ENCODE assay signal across 8 cellular contexts in the genomic region with DNA sequence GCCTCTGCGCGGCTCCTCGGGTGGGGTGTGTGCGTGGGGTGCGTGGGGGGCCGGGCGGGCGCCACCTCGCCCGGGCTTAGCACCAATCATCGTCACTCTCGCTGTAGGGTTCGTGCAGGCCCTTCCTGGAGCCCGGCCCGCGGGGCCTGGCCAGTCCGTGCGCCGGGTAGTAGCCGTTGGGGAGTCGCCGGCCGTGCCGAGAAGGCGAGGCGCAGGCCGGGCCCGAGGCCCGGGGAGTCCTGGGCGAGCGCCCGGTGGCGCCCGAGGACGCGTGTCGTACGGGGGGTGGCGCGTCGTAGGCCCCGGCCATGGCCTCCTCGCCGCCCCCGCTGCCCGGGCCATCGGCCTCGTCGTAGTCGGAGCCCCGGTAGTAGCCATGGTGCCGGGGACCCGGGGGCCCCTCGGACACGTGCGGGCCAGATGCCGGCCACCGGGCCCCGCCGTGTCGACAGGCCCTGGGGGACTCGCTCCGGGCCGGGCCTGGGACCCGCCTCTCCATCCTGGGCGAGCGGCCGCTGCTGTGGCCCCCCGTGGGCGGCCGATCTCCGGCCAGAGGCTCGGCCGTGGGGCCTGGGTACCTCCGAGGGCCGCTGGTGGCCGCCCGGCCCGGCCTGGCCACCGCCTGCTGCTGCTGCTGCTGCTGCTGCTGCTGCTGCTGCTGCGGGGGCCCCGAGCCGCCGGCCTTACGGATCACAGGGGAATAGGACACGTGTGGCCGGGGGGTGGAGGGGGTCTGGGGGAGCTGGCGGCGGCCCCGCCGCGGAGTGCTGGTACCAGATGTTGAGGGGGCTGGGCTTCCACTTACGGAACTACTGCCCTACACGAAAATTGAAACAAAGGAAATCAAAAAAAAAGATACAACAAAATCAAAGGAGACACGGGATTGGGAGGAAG. TPM values are rescaled to one million over a fixed set of nuclear protein-coding genes. Genes with fewer than 3 reads are reported as not detected.
A peak's percentile ranks its signal among the peaks of the same experiment; 100 is the strongest.
DNase-seq lines count a peak whose midpoint lies in the region; ATAC-seq and TF ChIP-seq lines count a peak whose summit lies in the region.

No MANE protein-coding gene starts in this region.

- peak overlapping the region; percentile 64 for H3K4me2 ChIP-seq in fibroblast of lung (ENCODE audit: extremely low read depth, insufficient read depth, low read length)

- H3K4me1 ChIP-seq in RWPE2 (ENCODE audit: insufficient read depth, poor library complexity, severe bottlenecking) (no peaks in the 10 kb centered on the region), fibroblast of lung (ENCODE audit: control insufficient read depth, extremely low read depth, insufficient read depth, low read length) (no peaks in the 10 kb centered on the region), gastrocnemius medialis (no peaks in the 10 kb centered on the region)

- CTCF ChIA-PET in HEK293T (lab: Yijun Ruan, JAX), result no interaction called here

- no peak for TF ChIP-seq CTCF in GM12865 (IDR thresholded peaks at IDR 0.05; ENCODE audit: insufficient read depth, low read depth, low read length, missing control alignments)
- no peak for TF ChIP-seq CTCF in RWPE2 (IDR thresholded peaks at IDR 0.05; ENCODE audit: poor library complexity, severe bottlenecking)
- TF ChIP-seq CTCF in fibroblast of lung (conservative IDR thresholded peaks at IDR 0.05 in 1 of 2, IDR thresholded peaks at IDR 0.05 in 1 of 2; ENCODE audit: low read depth in 1 of 2, low read length in 2 of 2), result no peak
- no peak for TF ChIP-seq CTCF in gastrocnemius medialis (IDR thresholded peaks at IDR 0.05 in 4 of 5, conservative IDR thresholded peaks at IDR 0.05 in 1 of 5)

- no peak for TF ChIP-seq POLR2A in gastrocnemius medialis (IDR thresholded peaks at IDR 0.05)

- intact Hi-C loops in gastrocnemius medialis (cut with DNase I; ENCODE audit: low total_unique reads), result loop anchor here (5.0 kb wide), 1 partner anchor 55 kb away; a partner anchor contains a TSS

- H3K4me3 ChIP-seq in GM12865 (ENCODE audit: low read depth, low read length) (peak overlapping the region; percentile 56), RWPE2 (ENCODE audit: severe bottlenecking) (peak overlapping the region; percentile 21), fibroblast of lung (replicated peaks in 1 of 4; ENCODE audit: control extremely low read depth in 1 of 4, insufficient read depth in 1 of 4, low read depth in 3 of 4, low read length in 4 of 4) (peak overlapping the region in 2 of 4 experiments; percentile 21 to 31), gastrocnemius medialis (peak overlapping the region; percentile 41 to 53 (median 44))

- H3K36me3 ChIP-seq in RWPE2 (ENCODE audit: low read depth) (no peaks in the 10 kb centered on the region), fibroblast of lung (ENCODE audit: control insufficient read depth, insufficient read depth, low read length) (no peaks in the 10 kb centered on the region), gastrocnemius medialis (no peaks in the 10 kb centered on the region)

- H3K9me3 ChIP-seq in RWPE2 (ENCODE audit: severe bottlenecking) (no peaks in the 10 kb centered on the region), fibroblast of lung (ENCODE audit: control insufficient read depth, insufficient read depth, low read depth, low read length) (no peaks in the 10 kb centered on the region), gastrocnemius medialis (no peaks in the 10 kb centered on the region)

- H3K79me2 ChIP-seq in fibroblast of lung (ENCODE audit: control insufficient read depth, insufficient read depth, low read length), result no peaks in the 10 kb centered on the region

- H4K20me1 ChIP-seq in fibroblast of lung (ENCODE audit: control insufficient read depth, extremely low read depth, insufficient read depth, low read length), result no peaks in the 10 kb centered on the region

- ATAC-seq in RWPE2 (ENCODE audit: low read depth) (peak; percentile 56), gastrocnemius medialis (peak; percentile 26 to 39), SK-N-SH treated with all-trans-retinoic acid at 6 μM for 48 hours (no peak), GM21515 (IDR thresholded peaks at IDR 0.05; ENCODE audit: unreplicated experiment) (no peak), GM19324 (IDR thresholded peaks at IDR 0.05; ENCODE audit: low FRiP score, unreplicated experiment) (no peak)

- H3K9ac ChIP-seq in fibroblast of lung (ENCODE audit: insufficient read depth, low read length), result peak overlapping the region; percentile 71

- H2AFZ ChIP-seq in fibroblast of lung (ENCODE audit: low read length), result no peak overlapping the region

- DNase-seq in GM12865 (ENCODE audit: low read depth) (peak; percentile 63), RWPE2 (ENCODE audit: low spot score) (no peak), fibroblast of lung (ENCODE audit: low read depth in 2 of 2) (no peak), gastrocnemius medialis (no peak), HEK293T (ENCODE audit: extremely low spot score) (no peak)

- POLR2A ChIA-PET in HEK293T (lab: Yijun Ruan, JAX), result interaction anchor here (1.1 kb wide), 1 partner anchor 55 kb away, joined by 5 read pairs; no protein-coding TSS in a partner anchor

- H3K27me3 ChIP-seq in RWPE2 (ENCODE audit: insufficient read depth, poor library complexity, severe bottlenecking) (no peaks in the 10 kb centered on the region), fibroblast of lung (ENCODE audit: control insufficient read depth, insufficient read depth, low read length) (no peaks in the 10 kb centered on the region), gastrocnemius medialis (peaks cover 2 to 13% (median 11%) of the 10 kb centered on the region in 3 donors)

- in situ Hi-C loops in gastrocnemius medialis (cut with MboI; ENCODE audit: low sequenced_read_pairs in 4 of 4), result no loop called here

- H3K27ac ChIP-seq in RWPE2 (ENCODE audit: poor library complexity, severe bottlenecking) (peak overlapping the region; percentile 75), fibroblast of lung (ENCODE audit: insufficient read depth, low read length) (peak overlapping the region; percentile 57), gastrocnemius medialis (peak overlapping the region; percentile 49 to 71 (median 58))

TF ChIP-seq in SK-N-SH treated with all-trans-retinoic acid at 6 μM for 48 hours, 23 proteins besides CTCF, POLR2A, EP300 and RAD21:
- TF ChIP-seq ISL1 (CRISPR knock-in tag; IDR thresholded peaks at IDR 0.05) (no peak), ZC3H10 (CRISPR knock-in tag; IDR thresholded peaks at IDR 0.05) (no peak), SNAI2 (CRISPR knock-in tag; IDR thresholded peaks at IDR 0.05) (no peak)
- TF ChIP-seq, protein P1, sequence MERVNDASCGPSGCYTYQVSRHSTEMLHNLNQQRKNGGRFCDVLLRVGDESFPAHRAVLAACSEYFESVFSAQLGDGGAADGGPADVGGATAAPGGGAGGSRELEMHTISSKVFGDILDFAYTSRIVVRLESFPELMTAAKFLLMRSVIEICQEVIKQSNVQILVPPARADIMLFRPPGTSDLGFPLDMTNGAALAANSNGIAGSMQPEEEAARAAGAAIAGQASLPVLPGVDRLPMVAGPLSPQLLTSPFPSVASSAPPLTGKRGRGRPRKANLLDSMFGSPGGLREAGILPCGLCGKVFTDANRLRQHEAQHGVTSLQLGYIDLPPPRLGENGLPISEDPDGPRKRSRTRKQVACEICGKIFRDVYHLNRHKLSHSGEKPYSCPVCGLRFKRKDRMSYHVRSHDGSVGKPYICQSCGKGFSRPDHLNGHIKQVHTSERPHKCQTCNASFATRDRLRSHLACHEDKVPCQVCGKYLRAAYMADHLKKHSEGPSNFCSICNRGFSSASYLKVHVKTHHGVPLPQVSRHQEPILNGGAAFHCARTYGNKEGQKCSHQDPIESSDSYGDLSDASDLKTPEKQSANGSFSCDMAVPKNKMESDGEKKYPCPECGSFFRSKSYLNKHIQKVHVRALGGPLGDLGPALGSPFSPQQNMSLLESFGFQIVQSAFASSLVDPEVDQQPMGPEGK (CRISPR knock-in tag; IDR thresholded peaks at IDR 0.05; ENCODE audit: borderline replicate concordance), result no peak

TF ChIP-seq in HEK293T, 16 proteins besides CTCF, POLR2A, EP300 and RAD21:
- TF ChIP-seq FOXK2 (IDR thresholded peaks at IDR 0.05) (no peak), SUZ12 (IDR thresholded peaks at IDR 0.05) (no peak), ZNF384 (IDR thresholded peaks at IDR 0.05) (no peak), ELF4 (IDR thresholded peaks at IDR 0.05) (no peak), HDGF (IDR thresholded peaks at IDR 0.05; ENCODE audit: borderline replicate concordance) (no peak), SP1 (IDR thresholded peaks at IDR 0.05) (no peak), FOXA1 (IDR thresholded peaks at IDR 0.05) (no peak), BHLHE40 (IDR thresholded peaks at IDR 0.05; ENCODE audit: borderline replicate concordance) (no peak), FOXM1 (IDR thresholded peaks at IDR 0.05; ENCODE audit: borderline replicate concordance) (no peak), NFRKB (IDR thresholded peaks at IDR 0.05) (no peak), L3MBTL2 (conservative IDR thresholded peaks at IDR 0.05) (no peak), ARNT (IDR thresholded peaks at IDR 0.05) (no peak)
- TF ChIP-seq, protein P2, sequence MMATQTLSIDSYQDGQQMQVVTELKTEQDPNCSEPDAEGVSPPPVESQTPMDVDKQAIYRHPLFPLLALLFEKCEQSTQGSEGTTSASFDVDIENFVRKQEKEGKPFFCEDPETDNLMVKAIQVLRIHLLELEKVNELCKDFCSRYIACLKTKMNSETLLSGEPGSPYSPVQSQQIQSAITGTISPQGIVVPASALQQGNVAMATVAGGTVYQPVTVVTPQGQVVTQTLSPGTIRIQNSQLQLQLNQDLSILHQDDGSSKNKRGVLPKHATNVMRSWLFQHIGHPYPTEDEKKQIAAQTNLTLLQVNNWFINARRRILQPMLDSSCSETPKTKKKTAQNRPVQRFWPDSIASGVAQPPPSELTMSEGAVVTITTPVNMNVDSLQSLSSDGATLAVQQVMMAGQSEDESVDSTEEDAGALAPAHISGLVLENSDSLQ (IDR thresholded peaks at IDR 0.05), result no peak
TF ChIP-seq in HEK293T: peak in this region for 0.

RNA-seq across cellular contexts. Expression of a gene that starts 57.3 kb away (rescaled TPM):
- 21.1 and 26.4 TPM in 2 replicates for total RNA-seq in fibroblast of lung
- polyA plus RNA-seq in fibroblast of lung, result 16.5 and 99.6 TPM in 2 replicates
- polyA plus RNA-seq in fibroblast of lung (2012), result 30.8 and 154 TPM in 2 replicates
- polyA minus RNA-seq in fibroblast of lung (ENCODE audit: low replicate concordance), result 9.2 and 22.2 TPM in 2 replicates
- total RNA-seq in gastrocnemius medialis, result 10 to 100 TPM; 15.4 to 19.1 (median 16.7) TPM

RNA-seq across cellular contexts. Expression of a gene that starts 57.3 kb away (rescaled TPM):
- total RNA-seq in fibroblast of lung (69.2 and 78.1 TPM in 2 replicates), gastrocnemius medialis (10 to 100 TPM; 16.5 to 40.7 (median 33.4) TPM)
- 48.9 and 54.3 TPM in 2 replicates for polyA plus RNA-seq in fibroblast of lung
- polyA plus RNA-seq in fibroblast of lung (2012), result 61.8 and 73.6 TPM in 2 replicates
- polyA minus RNA-seq in fibroblast of lung (ENCODE audit: low replicate concordance), result 68.6 and 178 TPM in 2 replicates

Comparison
In these comparisons a context has a peak if more than half of its experiments do, and no peak if none do; other contexts are left out.
1. ATAC-seq: peak in RWPE2 (single experiment) and gastrocnemius medialis (2 of 2); none in SK-N-SH treated with all-trans-retinoic acid at 6 μM for 48 hours (single experiment), GM21515 (single experiment) and GM19324 (single experiment).
2. Peak in every context shown above with its lines, with median percentiles within 50 percentile points of each other: H3K27ac ChIP-seq.